In the genomic region with DNA sequence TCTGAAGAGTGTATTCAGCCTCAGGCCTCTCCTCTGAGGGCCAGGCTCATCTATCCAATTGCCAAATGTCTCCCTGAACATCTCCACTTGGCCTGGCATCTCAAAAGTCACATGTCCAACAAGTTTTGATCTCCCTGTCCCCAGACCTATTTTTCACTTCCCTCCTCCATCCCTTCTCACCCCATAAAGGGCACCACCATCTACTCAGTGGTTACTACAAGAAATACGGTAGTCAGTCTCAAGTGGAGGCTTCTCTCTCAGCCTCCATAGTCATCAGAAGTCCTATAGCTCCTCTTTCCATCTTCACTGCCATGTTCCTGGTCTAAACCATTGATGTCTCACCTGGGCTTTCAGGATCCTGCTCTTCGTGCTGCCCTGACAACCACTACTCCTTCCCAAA, we compare ENCODE assay signal across 31 cellular contexts.
"Had no signal": no experiment of that assay in that cellular context is flagged by ENCODE, and none has a peak within 500 bp of the region (broad histone marks: within the 10 kb centered on the region; RNA-seq: fewer than 3 reads in every experiment).

No MANE protein-coding gene starts in this region.

- H3K27ac ChIP-seq: ascending aorta, brain microvascular endothelial cell, gastroesophageal sphincter, neutrophil, testis, transverse colon had no signal

- H3K36me3 ChIP-seq: ascending aorta, brain microvascular endothelial cell, gastroesophageal sphincter, neutrophil, transverse colon had no signal

- H3K4me3 Mint-ChIP-seq: activated CD4-positive, alpha-beta memory T cell treated with anti-CD3 and anti-CD28 coated beads, Interleukin-2, amount 10 ng/mL, durations not matched to agents 7 days and 5 days; activated CD4-positive, alpha-beta T cell treated with anti-CD3 and anti-CD28 coated beads, Interleukin-2, amount 10 ng/mL, durations not matched to agents 7 days and 5 days; activated T-cell treated with anti-CD3 and anti-CD28 coated beads, Interleukin-2, amount 50 U/mL, for 4 hours; effector memory CD8-positive, alpha-beta T cell; immature natural killer cell; mesothelial cell of epicardium; naive B cell; nephron progenitor cell; WTC11 had no signal

- H3K4me3 ChIP-seq: ascending aorta, gastroesophageal sphincter, smooth muscle cell, testis, transverse colon had no signal

- H3K27me3 Mint-ChIP-seq: activated CD4-positive, alpha-beta memory T cell treated with anti-CD3 and anti-CD28 coated beads, Interleukin-2, amount 10 ng/mL, durations not matched to agents 7 days and 5 days; activated CD4-positive, alpha-beta T cell treated with anti-CD3 and anti-CD28 coated beads, Interleukin-2, amount 10 ng/mL, durations not matched to agents 7 days and 5 days; effector memory CD8-positive, alpha-beta T cell; naive B cell had no signal

- H3K9me3 Mint-ChIP-seq: activated CD4-positive, alpha-beta memory T cell treated with anti-CD3 and anti-CD28 coated beads, Interleukin-2, amount 10 ng/mL, durations not matched to agents 7 days and 5 days; activated CD4-positive, alpha-beta T cell treated with anti-CD3 and anti-CD28 coated beads, Interleukin-2, amount 10 ng/mL, durations not matched to agents 7 days and 5 days; activated naive CD4-positive, alpha-beta T cell treated with anti-CD3 and anti-CD28 coated beads, Interleukin-2, amount 50 U/mL, for 72 hours; activated T-cell treated with anti-CD3 and anti-CD28 coated beads, Interleukin-2, amount 50 U/mL, for 4 hours; effector memory CD8-positive, alpha-beta T cell; immature natural killer cell; nephron progenitor cell; WTC11 had no signal

- ATAC-seq: activated naive CD4-positive, alpha-beta T cell treated with anti-CD3 and anti-CD28 coated beads, Interleukin-2, amount 50 U/mL, for 72 hours; activated T-cell treated with anti-CD3 and anti-CD28 coated beads, Interleukin-2, amount 50 U/mL, for 4 hours; effector memory CD8-positive, alpha-beta T cell; gastroesophageal sphincter; left colon; WTC11 had no signal

- DNase-seq: activated CD4-positive, alpha-beta memory T cell treated with anti-CD3 and anti-CD28 coated beads, Interleukin-2, amount 10 ng/mL, durations not matched to agents 7 days and 5 days; activated CD4-positive, alpha-beta T cell treated with anti-CD3 and anti-CD28 coated beads for 1 hour; activated CD4-positive, alpha-beta T cell treated with anti-CD3 and anti-CD28 coated beads, Interleukin-2, amount 10 ng/mL, durations not matched to agents 7 days and 5 days; activated gamma-delta T cell treated with Interleukin-2 at 50 U/mL for 16 hours; activated T-cell treated with anti-CD3 and anti-CD28 coated beads, Interleukin-2, amount 50 U/mL, for 4 hours; brain microvascular endothelial cell; cortex of kidney; effector memory CD8-positive, alpha-beta T cell; head of caudate nucleus; hypothalamus; immature natural killer cell; kidney; left colon; mammary epithelial cell; naive B cell; nephron progenitor cell; retina; stimulated activated CD4-positive, alpha-beta T cell treated with anti-CD3 and anti-CD28 coated beads, Interleukin-1b, Interleukin-23, amount 100 ng/mL, for 48 hours; stimulated activated CD4-positive, alpha-beta T cell treated with anti-CD3 and anti-CD28 coated beads, Interleukin-4, amount 100 ng/mL, for 4 hours; stimulated activated naive CD4-positive, alpha-beta T cell treated with Interleukin-2 at 50 U/mL for 16 hours; T-helper 2 cell; testis; transverse colon had no signal

- H3K4me1 ChIP-seq: ascending aorta, gastroesophageal sphincter, testis, transverse colon had no signal

- H3K4me1 Mint-ChIP-seq: nephron progenitor cell, WTC11 had no signal

- FAIRE-seq: endothelial cell of umbilical vein, kidney had no signal

- H3K27me3 ChIP-seq: ascending aorta, brain microvascular endothelial cell, gastroesophageal sphincter, neutrophil, testis, transverse colon had no signal

- H3K36me3 Mint-ChIP-seq: mesothelial cell of epicardium, WTC11 had no signal

- H3K4me2 ChIP-seq: smooth muscle cell had no signal

- H3K9me3 ChIP-seq: ascending aorta, gastroesophageal sphincter, neutrophil, testis, transverse colon had no signal

- H3K27ac Mint-ChIP-seq: activated CD4-positive, alpha-beta memory T cell treated with anti-CD3 and anti-CD28 coated beads, Interleukin-2, amount 10 ng/mL, durations not matched to agents 7 days and 5 days; activated CD4-positive, alpha-beta T cell treated with anti-CD3 and anti-CD28 coated beads, Interleukin-2, amount 10 ng/mL, durations not matched to agents 7 days and 5 days; effector memory CD8-positive, alpha-beta T cell; mesothelial cell of epicardium; nephron progenitor cell; WTC11 had no signal
